In the genomic region with DNA sequence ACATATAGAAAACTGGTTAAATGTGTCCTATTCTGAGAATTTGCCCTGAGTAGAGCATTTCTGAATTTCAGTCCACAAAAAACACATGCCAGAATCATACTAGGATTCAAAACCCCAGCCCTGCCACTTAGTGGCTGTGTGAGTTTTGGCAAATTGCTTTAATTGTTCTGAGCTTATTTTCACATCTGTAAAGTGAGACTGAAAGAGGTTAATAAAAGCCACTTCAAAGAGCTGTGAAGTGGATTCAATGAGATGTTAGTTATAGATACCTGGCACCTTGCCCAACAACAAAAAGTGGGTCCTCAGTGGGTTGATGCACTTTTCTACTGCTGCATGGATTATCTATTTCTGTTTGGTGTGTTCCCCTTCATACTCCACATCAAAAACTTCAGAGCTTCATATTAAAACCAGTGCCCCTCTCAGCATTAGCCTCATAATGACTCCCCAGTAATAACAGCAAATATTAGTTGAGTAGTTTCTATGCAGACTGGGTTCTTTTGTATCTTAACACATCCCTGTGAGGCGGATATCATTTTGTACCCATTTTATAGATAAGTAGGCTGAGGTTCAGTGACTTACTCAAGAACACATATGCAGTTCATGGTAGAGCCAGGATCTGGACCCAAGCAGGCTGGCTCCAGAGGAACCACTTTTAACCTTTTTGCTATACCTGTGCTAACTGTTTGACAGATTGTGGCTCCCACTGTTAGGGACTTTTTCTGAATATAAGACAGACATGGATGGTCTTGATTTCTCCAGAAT, we compare ENCODE assay signal across 1 cellular context.
TF ChIP-seq lines count a peak whose summit lies in the region.

No MANE protein-coding gene starts in this region.

TF ChIP-seq in K562, 482 proteins besides CTCF, POLR2A, EP300 and RAD21 (continued from another document):
- TF ChIP-seq, protein P1, sequence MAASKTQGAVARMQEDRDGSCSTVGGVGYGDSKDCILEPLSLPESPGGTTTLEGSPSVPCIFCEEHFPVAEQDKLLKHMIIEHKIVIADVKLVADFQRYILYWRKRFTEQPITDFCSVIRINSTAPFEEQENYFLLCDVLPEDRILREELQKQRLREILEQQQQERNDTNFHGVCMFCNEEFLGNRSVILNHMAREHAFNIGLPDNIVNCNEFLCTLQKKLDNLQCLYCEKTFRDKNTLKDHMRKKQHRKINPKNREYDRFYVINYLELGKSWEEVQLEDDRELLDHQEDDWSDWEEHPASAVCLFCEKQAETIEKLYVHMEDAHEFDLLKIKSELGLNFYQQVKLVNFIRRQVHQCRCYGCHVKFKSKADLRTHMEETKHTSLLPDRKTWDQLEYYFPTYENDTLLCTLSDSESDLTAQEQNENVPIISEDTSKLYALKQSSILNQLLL (CRISPR knock-in tag; IDR thresholded peaks at IDR 0.05; ENCODE audit: borderline replicate concordance), result no peak
- TF ChIP-seq HDAC2 (IDR thresholded peaks at IDR 0.05) (peak; percentile 31; the same call in 1 of the 2 replicates), SMARCA4 (IDR thresholded peaks at IDR 0.05) (no peak), SREBF1 (IDR thresholded peaks at IDR 0.05; ENCODE audit: borderline replicate concordance, low read depth, low read length) (no peak), FOSL1 (tag; conservative IDR thresholded peaks at IDR 0.05) (no peak), ZNF408 (CRISPR knock-in tag; IDR thresholded peaks at IDR 0.05; ENCODE audit: low read depth) (no peak), ZC3H8 (IDR thresholded peaks at IDR 0.05) (no peak), NFIX (CRISPR knock-in tag; IDR thresholded peaks at IDR 0.05; ENCODE audit: low read depth) (peak; percentile 25; the same call in 1 of the 2 replicates), SMARCA5 (IDR thresholded peaks at IDR 0.05) (0 out of 2 replicates have a peak, but pooled peaks have one; percentile 16), NRF1 (conservative IDR thresholded peaks at IDR 0.05 in 1 of 2, IDR thresholded peaks at IDR 0.05 in 1 of 2) (no peak), RNF219 (CRISPR knock-in tag; IDR thresholded peaks at IDR 0.05) (no peak), MNT (conservative IDR thresholded peaks at IDR 0.05) (no peak), SAP30 (IDR thresholded peaks at IDR 0.05; ENCODE audit: borderline replicate concordance, insufficient read depth, low read depth, low read length, poor library complexity, severe bottlenecking) (no peak), SMARCB1 (IDR thresholded peaks at IDR 0.05; ENCODE audit: insufficient read length, low read depth) (no peak), KDM5B (IDR thresholded peaks at IDR 0.05; ENCODE audit: insufficient replicate concordance, low read depth, low read length) (no peak), IRF2 (CRISPR knock-in tag; IDR thresholded peaks at IDR 0.05) (no peak), HOXB6 (CRISPR knock-in tag; IDR thresholded peaks at IDR 0.05; ENCODE audit: borderline replicate concordance) (no peak), ZNF311 (CRISPR knock-in tag; IDR thresholded peaks at IDR 0.05) (no peak)
- TF ChIP-seq, protein P2, sequence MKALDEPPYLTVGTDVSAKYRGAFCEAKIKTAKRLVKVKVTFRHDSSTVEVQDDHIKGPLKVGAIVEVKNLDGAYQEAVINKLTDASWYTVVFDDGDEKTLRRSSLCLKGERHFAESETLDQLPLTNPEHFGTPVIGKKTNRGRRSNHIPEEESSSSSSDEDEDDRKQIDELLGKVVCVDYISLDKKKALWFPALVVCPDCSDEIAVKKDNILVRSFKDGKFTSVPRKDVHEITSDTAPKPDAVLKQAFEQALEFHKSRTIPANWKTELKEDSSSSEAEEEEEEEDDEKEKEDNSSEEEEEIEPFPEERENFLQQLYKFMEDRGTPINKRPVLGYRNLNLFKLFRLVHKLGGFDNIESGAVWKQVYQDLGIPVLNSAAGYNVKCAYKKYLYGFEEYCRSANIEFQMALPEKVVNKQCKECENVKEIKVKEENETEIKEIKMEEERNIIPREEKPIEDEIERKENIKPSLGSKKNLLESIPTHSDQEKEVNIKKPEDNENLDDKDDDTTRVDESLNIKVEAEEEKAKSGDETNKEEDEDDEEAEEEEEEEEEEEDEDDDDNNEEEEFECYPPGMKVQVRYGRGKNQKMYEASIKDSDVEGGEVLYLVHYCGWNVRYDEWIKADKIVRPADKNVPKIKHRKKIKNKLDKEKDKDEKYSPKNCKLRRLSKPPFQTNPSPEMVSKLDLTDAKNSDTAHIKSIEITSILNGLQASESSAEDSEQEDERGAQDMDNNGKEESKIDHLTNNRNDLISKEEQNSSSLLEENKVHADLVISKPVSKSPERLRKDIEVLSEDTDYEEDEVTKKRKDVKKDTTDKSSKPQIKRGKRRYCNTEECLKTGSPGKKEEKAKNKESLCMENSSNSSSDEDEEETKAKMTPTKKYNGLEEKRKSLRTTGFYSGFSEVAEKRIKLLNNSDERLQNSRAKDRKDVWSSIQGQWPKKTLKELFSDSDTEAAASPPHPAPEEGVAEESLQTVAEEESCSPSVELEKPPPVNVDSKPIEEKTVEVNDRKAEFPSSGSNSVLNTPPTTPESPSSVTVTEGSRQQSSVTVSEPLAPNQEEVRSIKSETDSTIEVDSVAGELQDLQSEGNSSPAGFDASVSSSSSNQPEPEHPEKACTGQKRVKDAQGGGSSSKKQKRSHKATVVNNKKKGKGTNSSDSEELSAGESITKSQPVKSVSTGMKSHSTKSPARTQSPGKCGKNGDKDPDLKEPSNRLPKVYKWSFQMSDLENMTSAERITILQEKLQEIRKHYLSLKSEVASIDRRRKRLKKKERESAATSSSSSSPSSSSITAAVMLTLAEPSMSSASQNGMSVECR (CRISPR knock-in tag; IDR thresholded peaks at IDR 0.05), result no peak
